9 cellular contexts compared by ENCODE assay signal in genomic region chr20:412081-412480, GRCh38.
"Had no signal": no experiment of that assay in that cellular context is flagged by ENCODE, and none has a peak within 500 bp of the region (broad histone marks: within the 10 kb centered on the region; RNA-seq: fewer than 3 reads in every experiment).

No MANE protein-coding gene starts in this region.

- H3K4me2 ChIP-seq: GM23338 had no signal

- H3K27ac Mint-ChIP-seq: GM23338, H9 had no signal

- H3K4me3 ChIP-seq: GM23338, K562 had no signal

- H3K27ac ChIP-seq: HL-60 had no signal

- H2AFZ ChIP-seq: GM23338 had no signal

- DNase-seq: H9, HCEC 1CT, IMR-90, KG1 had no signal

- FAIRE-seq: H1, H54, K562 had no signal

- ATAC-seq: GM23338, K562 had no signal

- H3K4me3 Mint-ChIP-seq: GM23338, H9 had no signal
